25 cellular contexts compared by ENCODE assay signal in genomic region chr13:22499919-22500318, GRCh38.
DNase-seq lines count a peak whose midpoint lies in the region; ATAC-seq and TF ChIP-seq lines count a peak whose summit lies in the region.
"Had no signal": no experiment of that assay in that cellular context is flagged by ENCODE, and none has a peak within 500 bp of the region (broad histone marks: within the 10 kb centered on the region; RNA-seq: fewer than 3 reads in every experiment).

No MANE protein-coding gene starts in this region.

- H3K4me3 Mint-ChIP-seq in chondrocyte (ENCODE audit: unreplicated experiment) = no peak overlapping the region
- H3K4me3 Mint-ChIP-seq: CD4-positive, CD25-positive, alpha-beta regulatory T cell; IgD-negative memory B cell had no signal

- H3K27ac ChIP-seq in left ventricle myocardium inferior (replicated peaks) = no peak overlapping the region
- H3K27ac ChIP-seq: HL-60 had no signal

- no peak overlapping the region for H3K4me3 ChIP-seq in left ventricle myocardium inferior
- H3K4me3 ChIP-seq in retinal pigment epithelial cell (ENCODE audit: low read length) = no peak overlapping the region

- H3K36me3 ChIP-seq in left ventricle myocardium inferior = no peaks in the 10 kb centered on the region

- no peaks in the 10 kb centered on the region for H3K9me3 Mint-ChIP-seq in chondrocyte (ENCODE audit: low read depth)

- ATAC-seq in Right ventricle myocardium inferior (peak; percentile 39), GM21447 (IDR thresholded peaks at IDR 0.05; ENCODE audit: unreplicated experiment) (no peak)
- ATAC-seq: HCT116, PC-3 had no signal

- DNase-seq in Right ventricle myocardium inferior (ENCODE audit: missing footprints) (no peak), left ventricle myocardium inferior (no peak), amniotic epithelial cell (ENCODE audit: low read depth) (peak; percentile 65), chondrocyte (ENCODE audit: low spot score) (no peak), retinal pigment epithelial cell (ENCODE audit: low read depth) (peak; percentile 62), dermis blood vessel endothelial cell (no peak), 8988T (no peak)
- DNase-seq: CD4-positive, CD25-positive, alpha-beta regulatory T cell; DMS153; DND-41; MV-4-11; NCI-H1105; NCI-H146; NCI-H1930; NCI-H2107; NCI-H446; NCI-H524 treated with DMSO at 0.1 percent for 48 hours; NCI-H82; NK-92 treated with Interleukin-12 subunit alpha and Interleukin-12 subunit beta, amount 100 ng/mL, for 24 hours; PC-3; SHP77 had no signal

- H3K4me1 ChIP-seq in left ventricle myocardium inferior = no peaks in the 10 kb centered on the region

- H3K27ac Mint-ChIP-seq in chondrocyte (ENCODE audit: unreplicated experiment) = peak overlapping the region; percentile 22
- H3K27ac Mint-ChIP-seq: CD4-positive, CD25-positive, alpha-beta regulatory T cell; IgD-negative memory B cell had no signal

- no peaks in the 10 kb centered on the region for H3K36me3 Mint-ChIP-seq in chondrocyte (ENCODE audit: low read depth)
- H3K36me3 Mint-ChIP-seq: CD4-positive, CD25-positive, alpha-beta regulatory T cell; IgD-negative memory B cell had no signal

- no peaks in the 10 kb centered on the region for H3K27me3 ChIP-seq in left ventricle myocardium inferior (ENCODE audit: low read depth)

- H3K27me3 Mint-ChIP-seq in chondrocyte (ENCODE audit: low read depth) = no peaks in the 10 kb centered on the region
- H3K27me3 Mint-ChIP-seq: CD4-positive, CD25-positive, alpha-beta regulatory T cell; IgD-negative memory B cell had no signal

- H3K9me3 ChIP-seq in left ventricle myocardium inferior (replicated peaks) = no peaks in the 10 kb centered on the region

- H3K4me1 Mint-ChIP-seq in chondrocyte (ENCODE audit: low read depth) = peaks cover 16% of the 10 kb centered on the region
- H3K4me1 Mint-ChIP-seq: CD4-positive, CD25-positive, alpha-beta regulatory T cell; IgD-negative memory B cell had no signal

- intact Hi-C loops in Right ventricle myocardium inferior (cut with DNase I) (no loop called here), left ventricle myocardium inferior (cut with micrococcal nuclease) (no loop called here)

- TF ChIP-seq CTCF in left ventricle myocardium inferior (IDR thresholded peaks at IDR 0.05; ENCODE audit: borderline replicate concordance) = no peak
- TF ChIP-seq CTCF in chondrocyte (IDR thresholded peaks at IDR 0.05) = no peak
- no peak for TF ChIP-seq CTCF in retinal pigment epithelial cell (conservative IDR thresholded peaks at IDR 0.05; ENCODE audit: low read depth, low read length)

Comparison
In these comparisons a context has a peak if more than half of its experiments do, and no peak if none do; other contexts are left out.
1. DNase-seq: peak in amniotic epithelial cell (single experiment) and retinal pigment epithelial cell (single experiment); none in Right ventricle myocardium inferior (single experiment), left ventricle myocardium inferior (single experiment), chondrocyte (single experiment), dermis blood vessel endothelial cell (single experiment) and 8988T (single experiment).